Comparison of ENCODE assay signal across 24 cellular contexts in genomic region chr5:59005934-59006701, GRCh38.
"Had no signal": no experiment of that assay in that cellular context is flagged by ENCODE, and none has a peak within 500 bp of the region (broad histone marks: within the 10 kb centered on the region; RNA-seq: fewer than 3 reads in every experiment).

No MANE protein-coding gene starts in this region.

- H3K9ac ChIP-seq: parathyroid adenoma had no signal

- H3K4me3 Mint-ChIP-seq: central memory CD8-positive, alpha-beta T cell; naive thymus-derived CD8-positive, alpha-beta T cell; stimulated activated naive B cell treated with anti-CD40 and anti-IgM and Interleukin-4, amounts not matched to agents 10 μg/mL and 1 μg/mL and 100 μg/mL, for 72 hours; stimulated activated naive CD8-positive, alpha-beta T cell treated with anti-CD3 and anti-CD28 coated beads, Interleukin-15, amount 100 ng/mL, for 72 hours had no signal

- H3K27me3 ChIP-seq: dorsolateral prefrontal cortex, esophagus muscularis mucosa, gastroesophageal sphincter, left lung, sigmoid colon, testis, tibial nerve had no signal

- H3K27ac ChIP-seq: dorsolateral prefrontal cortex, epithelial cell of prostate, esophagus muscularis mucosa, gastroesophageal sphincter, left lung, parathyroid adenoma, prostate gland, skin epidermis, testis, tibial nerve had no signal

- H3K4me3 ChIP-seq: dorsolateral prefrontal cortex, esophagus muscularis mucosa, gastroesophageal sphincter, left lung, lung, prostate gland, sigmoid colon, skin epidermis, testis, tibial nerve had no signal

- H3K4me1 Mint-ChIP-seq: stimulated activated naive B cell treated with anti-CD40 and anti-IgM and Interleukin-4, amounts not matched to agents 10 μg/mL and 1 μg/mL and 100 μg/mL, for 72 hours had no signal

- DNase-seq: cortex of kidney; dorsolateral prefrontal cortex; effector memory CD4-positive, alpha-beta T cell; glutamatergic neuron; islet precursor cell; left lung; naive thymus-derived CD8-positive, alpha-beta T cell; occipital lobe; retina; sigmoid colon; stimulated activated CD4-positive, alpha-beta T cell treated with anti-CD3 and anti-CD28 coated beads, Interleukin-2, amount 100 ng/mL, for 24 hours; stimulated activated CD4-positive, alpha-beta T cell treated with anti-CD3 and anti-CD28 coated beads, Interleukin-4, amount 100 ng/mL, for 4 hours; stimulated activated naive B cell treated with anti-CD40 and anti-IgM and Interleukin-4, amounts not matched to agents 10 μg/mL and 1 μg/mL and 100 μg/mL, for 72 hours; stimulated activated naive CD8-positive, alpha-beta T cell treated with anti-CD3 and anti-CD28 coated beads, Interleukin-15, amount 100 ng/mL, for 72 hours; testis had no signal

- H3K9me3 ChIP-seq: prostate gland, sigmoid colon, testis had no signal

- H3K27me3 Mint-ChIP-seq: central memory CD8-positive, alpha-beta T cell; naive thymus-derived CD8-positive, alpha-beta T cell; stimulated activated naive B cell treated with anti-CD40 and anti-IgM and Interleukin-4, amounts not matched to agents 10 μg/mL and 1 μg/mL and 100 μg/mL, for 72 hours; stimulated activated naive CD8-positive, alpha-beta T cell treated with anti-CD3 and anti-CD28 coated beads, Interleukin-15, amount 100 ng/mL, for 72 hours had no signal

- H3K4me1 ChIP-seq: parathyroid adenoma, prostate gland, testis had no signal

- ATAC-seq: gastroesophageal sphincter; left lung; naive thymus-derived CD8-positive, alpha-beta T cell; stimulated activated naive B cell treated with anti-CD40 and anti-IgM and Interleukin-4, amounts not matched to agents 10 μg/mL and 1 μg/mL and 100 μg/mL, for 72 hours; stimulated activated naive CD8-positive, alpha-beta T cell treated with anti-CD3 and anti-CD28 coated beads, Interleukin-15, amount 100 ng/mL, for 72 hours had no signal

- H3K36me3 ChIP-seq: esophagus muscularis mucosa, gastroesophageal sphincter, left lung, prostate gland, sigmoid colon had no signal

- H3K27ac Mint-ChIP-seq: naive thymus-derived CD8-positive, alpha-beta T cell; stimulated activated naive B cell treated with anti-CD40 and anti-IgM and Interleukin-4, amounts not matched to agents 10 μg/mL and 1 μg/mL and 100 μg/mL, for 72 hours had no signal

- H3K9me3 Mint-ChIP-seq: stimulated activated naive CD8-positive, alpha-beta T cell treated with anti-CD3 and anti-CD28 coated beads, Interleukin-15, amount 100 ng/mL, for 72 hours had no signal
